8 cellular contexts compared by ENCODE assay signal in the genomic region with DNA sequence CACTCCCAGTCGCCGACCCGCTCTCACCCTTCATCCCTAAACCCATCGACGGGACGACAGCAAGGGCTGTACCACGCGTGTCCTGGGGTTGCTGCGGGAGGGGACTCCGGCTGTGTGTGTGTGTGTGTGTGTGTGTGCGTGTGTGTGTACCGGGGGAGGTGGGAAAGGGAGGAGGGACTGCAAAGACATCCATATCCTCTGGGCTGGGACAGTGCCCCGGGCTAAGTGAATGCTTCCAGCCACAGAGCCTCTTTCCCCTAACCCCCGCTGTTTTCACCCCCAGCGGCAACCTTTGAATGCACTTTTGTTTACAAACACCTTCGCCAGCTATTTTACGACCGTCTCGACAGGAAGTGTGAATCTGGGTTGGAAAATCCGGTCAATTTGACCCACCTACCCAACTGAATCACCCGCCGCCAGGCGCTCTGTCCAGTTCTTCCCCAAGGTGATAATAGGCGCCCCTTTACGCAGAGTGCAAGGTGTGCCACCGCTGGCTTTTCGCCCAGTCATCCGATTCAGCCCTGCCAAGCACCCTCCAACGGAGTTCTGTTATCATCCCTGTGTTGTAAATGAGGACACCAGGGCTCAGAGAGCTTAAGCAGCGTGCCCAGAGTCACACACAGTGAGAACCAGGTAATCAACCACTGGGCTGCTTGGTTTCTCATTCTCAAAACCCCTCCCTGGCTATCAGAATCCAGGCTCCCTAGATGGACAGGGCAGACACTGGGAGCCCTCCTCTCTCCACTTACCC. TPM values are rescaled to one million over a fixed set of nuclear protein-coding genes. Genes with fewer than 3 reads are reported as not detected.
A peak's percentile ranks its signal among the peaks of the same experiment; 100 is the strongest.
DNase-seq lines count a peak whose midpoint lies in the region; ATAC-seq, FAIRE-seq and TF ChIP-seq lines count a peak whose summit lies in the region.

No MANE protein-coding gene starts in this region.

- H3K27ac ChIP-seq in AG04450 (ENCODE audit: low read depth, low read length) (peak overlapping the region; percentile 80), HEK293 (ENCODE audit: extremely low read depth, low read depth, low read length) (peak overlapping the region; percentile 90; the same call in 1 of the 2 replicates), gastroesophageal sphincter (peak overlapping the region; percentile 98 to 100 (median 99)), pancreas (peak overlapping the region; percentile 95 to 99 (median 97))

- intact Hi-C loops in pancreas (cut with DNase I): loop anchor here in 2 of 3 donors (5.0 to 10.0 kb wide), 2 partner anchors 63 to 100 kb away; no protein-coding TSS in a partner anchor

- TF ChIP-seq CTCF in AG04450 (IDR thresholded peaks at IDR 0.05; ENCODE audit: low read depth, low read length) (no peak), HEK293 (tag by site-specific recombination; IDR thresholded peaks at IDR 0.05) (0 out of 2 replicates have a peak, but pooled peaks have one; percentile 7), gastroesophageal sphincter (IDR thresholded peaks at IDR 0.05) (peak in 1 of 4 experiments; percentile 2), pancreas (IDR thresholded peaks at IDR 0.05) (no peak)

- H3K27me3 ChIP-seq in AG04450 (ENCODE audit: control insufficient read depth, insufficient read depth, low read length): no peaks in the 10 kb centered on the region
- no peaks in the 10 kb centered on the region for H3K27me3 ChIP-seq in gastroesophageal sphincter
- no peaks in the 10 kb centered on the region for H3K27me3 ChIP-seq in pancreas

- peaks cover 5% of the 10 kb centered on the region for H3K36me3 Mint-ChIP-seq in T-helper 17 cell (ENCODE audit: low read depth)

- POLR2A ChIA-PET in AG04450 (lab: Yijun Ruan, JAX) (interaction anchor here (0.5 to 7.0 kb wide), 26 partner anchors 11 to 531 kb away, joined by 3 to 72 read pairs (median 7); a partner anchor contains a TSS), HEK293 (lab: Yijun Ruan, JAX) (interaction anchor here (0.7 to 4.1 kb wide), 8 partner anchors 11 to 112 kb away, joined by 3 to 76 read pairs (median 4); no protein-coding TSS in a partner anchor)

- peaks cover 10% of the 10 kb centered on the region for H3K4me1 Mint-ChIP-seq in T-helper 17 cell

- peak; percentile 16 for ATAC-seq in T-helper 17 cell
- ATAC-seq in gastroesophageal sphincter: peak; percentile 44
- ATAC-seq in pancreas: peak; percentile 16 to 30 (median 27)
- ATAC-seq in HG03378 (IDR thresholded peaks at IDR 0.05; ENCODE audit: unreplicated experiment): no peak
- ATAC-seq in GM21423 (IDR thresholded peaks at IDR 0.05; ENCODE audit: unreplicated experiment): no peak
- ATAC-seq in GM18519 (IDR thresholded peaks at IDR 0.05; ENCODE audit: low FRiP score, unreplicated experiment): no peak

- peaks cover 0 to 14% of the 10 kb centered on the region in 2 experiments; a peak in 1 of 3 replicates for H3K36me3 ChIP-seq in HEK293 (ENCODE audit: control insufficient read depth in 2 of 2, insufficient read depth in 1 of 2, low read length in 2 of 2)
- H3K36me3 ChIP-seq in gastroesophageal sphincter: peaks cover 0 to 22% of the 10 kb centered on the region in 2 donors
- H3K36me3 ChIP-seq in pancreas: peaks cover 0 to 15% (median 4%) of the 10 kb centered on the region in 3 donors

- peaks cover 8% of the 10 kb centered on the region; the same call in 1 of the 2 replicates for H3K9me3 ChIP-seq in AG04450 (ENCODE audit: control insufficient read depth, insufficient read depth, low read length)
- no peaks in the 10 kb centered on the region for H3K9me3 ChIP-seq in HEK293 (ENCODE audit: control insufficient read depth, insufficient read depth, low read depth, low read length)
- H3K9me3 ChIP-seq in T-helper 17 cell (ENCODE audit: control insufficient read depth, low read length, poor library complexity, severe bottlenecking): no peaks in the 10 kb centered on the region
- no peaks in the 10 kb centered on the region for H3K9me3 ChIP-seq in gastroesophageal sphincter
- H3K9me3 ChIP-seq in pancreas: no peaks in the 10 kb centered on the region

- no peak for TF ChIP-seq POLR2A in gastroesophageal sphincter (IDR thresholded peaks at IDR 0.05)

- peak overlapping the region; percentile 67 for H3K4me3 ChIP-seq in AG04450 (ENCODE audit: low read depth, low read length)
- H3K4me3 ChIP-seq in HEK293 (ENCODE audit: low read depth, low read length): peak overlapping the region; percentile 89
- H3K4me3 ChIP-seq in gastroesophageal sphincter: peak overlapping the region; percentile 76 to 88
- H3K4me3 ChIP-seq in pancreas: peak overlapping the region; percentile 47 to 74 (median 70)

- no peak for FAIRE-seq in pancreas (lab: Jason Lieb, UNC)

- CTCF ChIA-PET in AG04450 (lab: Charles Lee): interaction anchor here (0.6 to 1.7 kb wide), 6 partner anchors 66 to 164 kb away, joined by 3 to 7 read pairs (median 4); no protein-coding TSS in a partner anchor
- CTCF ChIA-PET in HEK293 (lab: Yijun Ruan, JAX): interaction anchor here (0.7 to 2.4 kb wide), 6 partner anchors 11 to 98 kb away, joined by 3 to 9 read pairs (median 5); no protein-coding TSS in a partner anchor

- H3K27me3 Mint-ChIP-seq in T-helper 17 cell: peaks cover 34% of the 10 kb centered on the region

- peaks cover 2% of the 10 kb centered on the region; the same call in 1 of the 2 replicates for H3K4me1 ChIP-seq in HEK293 (ENCODE audit: control insufficient read depth, insufficient read depth, low read length)
- H3K4me1 ChIP-seq in gastroesophageal sphincter: peaks cover 5 to 50% (median 24%) of the 10 kb centered on the region in 3 donors
- H3K4me1 ChIP-seq in pancreas: peaks cover 0 to 4% (median 4%) of the 10 kb centered on the region in 3 donors

- peak overlapping the region; percentile 80 for H3K27ac Mint-ChIP-seq in T-helper 17 cell

- DNase-seq in AG04450 (ENCODE audit: low read depth, low spot score) (no peak), T-helper 17 cell (no peak), pancreas (peak in 5 of 6 donors; percentile 48 to 79 (median 64))

- no peak for TF ChIP-seq EP300 in gastroesophageal sphincter (IDR thresholded peaks at IDR 0.05)

- H3K4me3 Mint-ChIP-seq in T-helper 17 cell: peak overlapping the region; percentile 93

- 9 to 17% methylated on average over 6 to 19 of the region's 30 CpGs for WGBS in gastroesophageal sphincter (ENCODE audit: low coverage in 1 of 2), 2 donors
- WGBS in pancreas, 2 donors: 2 to 3% methylated on average over 29 to 30 of the region's 30 CpGs

TF ChIP-seq in HEK293, 187 proteins besides CTCF, POLR2A, EP300 and RAD21 (continues in another document):
- TF ChIP-seq ZNF76 (tag by site-specific recombination; IDR thresholded peaks at IDR 0.05; ENCODE audit: borderline replicate concordance, low read depth) (peak; percentile 60), YY2 (tag by site-specific recombination; IDR thresholded peaks at IDR 0.05) (peak; percentile 39; the same call in 1 of the 2 replicates), ZNF184 (tag by site-specific recombination; IDR thresholded peaks at IDR 0.05) (no peak), ZNF133 (tag by site-specific recombination; IDR thresholded peaks at IDR 0.05) (no peak), GLIS1 (tag by site-specific recombination; IDR thresholded peaks at IDR 0.05) (peak; percentile 93), ZNF560 (tag by site-specific recombination; IDR thresholded peaks at IDR 0.05; ENCODE audit: borderline replicate concordance) (no peak), EGR2 (tag by site-specific recombination; IDR thresholded peaks at IDR 0.05; ENCODE audit: low read depth) (peak; percentile 82), SCRT2 (tag by site-specific recombination; IDR thresholded peaks at IDR 0.05) (no peak), FEZF1 (tag by site-specific recombination; IDR thresholded peaks at IDR 0.05) (peak; percentile 40), ZFP3 (tag by site-specific recombination; IDR thresholded peaks at IDR 0.05; ENCODE audit: low read depth) (no peak), ZBTB48 (tag by site-specific recombination; IDR thresholded peaks at IDR 0.05) (peak; percentile 66; the same call in 1 of the 2 replicates), ZNF335 (tag by site-specific recombination; conservative IDR thresholded peaks at IDR 0.05) (peak; percentile 94), ZNF394 (tag by site-specific recombination; IDR thresholded peaks at IDR 0.05; ENCODE audit: borderline replicate concordance) (no peak), ZBTB20 (tag by site-specific recombination; IDR thresholded peaks at IDR 0.05) (peak; percentile 50; the same call in 1 of the 2 replicates)
- TF ChIP-seq, protein P1, sequence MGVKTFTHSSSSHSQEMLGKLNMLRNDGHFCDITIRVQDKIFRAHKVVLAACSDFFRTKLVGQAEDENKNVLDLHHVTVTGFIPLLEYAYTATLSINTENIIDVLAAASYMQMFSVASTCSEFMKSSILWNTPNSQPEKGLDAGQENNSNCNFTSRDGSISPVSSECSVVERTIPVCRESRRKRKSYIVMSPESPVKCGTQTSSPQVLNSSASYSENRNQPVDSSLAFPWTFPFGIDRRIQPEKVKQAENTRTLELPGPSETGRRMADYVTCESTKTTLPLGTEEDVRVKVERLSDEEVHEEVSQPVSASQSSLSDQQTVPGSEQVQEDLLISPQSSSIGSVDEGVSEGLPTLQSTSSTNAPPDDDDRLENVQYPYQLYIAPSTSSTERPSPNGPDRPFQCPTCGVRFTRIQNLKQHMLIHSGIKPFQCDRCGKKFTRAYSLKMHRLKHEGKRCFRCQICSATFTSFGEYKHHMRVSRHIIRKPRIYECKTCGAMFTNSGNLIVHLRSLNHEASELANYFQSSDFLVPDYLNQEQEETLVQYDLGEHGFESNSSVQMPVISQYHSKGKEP (tag by site-specific recombination; IDR thresholded peaks at IDR 0.05): no peak

RNA-seq across cellular contexts. Expression of a gene that starts 0.7 kb away (rescaled TPM):
- polyA plus RNA-seq in AG04450 (2011; rRNA removed): 74.5 and 78.9 TPM in 2 replicates
- polyA minus RNA-seq in AG04450 (2011; rRNA and poly(A)+ RNA removed): 111 and 136 TPM in 2 replicates
- total RNA-seq in T-helper 17 cell: not detected
- total RNA-seq in gastroesophageal sphincter: 100 to 1,000 TPM in 3 of 4 donors, 10 to 100 TPM in 1; 93.2 to 226 (median 153) TPM
- total RNA-seq in pancreas: 10 to 100 TPM; 25.3 to 35.7 (median 32.4) TPM
- polyA plus RNA-seq in pancreas: 10 to 100 TPM; 11.9 to 17.9 TPM

Comparison
In these comparisons a context has a peak if more than half of its experiments do, and no peak if none do; other contexts are left out.
1. DNase-seq: peak in pancreas (5 of 6); none in AG04450 (single experiment) and T-helper 17 cell (0 of 3).
2. ATAC-seq: peak in T-helper 17 cell (single experiment), gastroesophageal sphincter (single experiment) and pancreas (4 of 4); none in HG03378 (single experiment), GM21423 (single experiment) and GM18519 (single experiment).
3. RNA of a gene that starts 0.7 kb away (total RNA-seq): 93.2 to 226 TPM in gastroesophageal sphincter and 25.3 to 35.7 TPM in pancreas; not detected in T-helper 17 cell; every median in the first group is over 10 times any median in the second.
4. Peak in every context shown above with its lines, with median percentiles within 50 percentile points of each other: H3K27ac ChIP-seq and H3K4me3 ChIP-seq.